9 cellular contexts compared by ENCODE assay signal in the genomic region with DNA sequence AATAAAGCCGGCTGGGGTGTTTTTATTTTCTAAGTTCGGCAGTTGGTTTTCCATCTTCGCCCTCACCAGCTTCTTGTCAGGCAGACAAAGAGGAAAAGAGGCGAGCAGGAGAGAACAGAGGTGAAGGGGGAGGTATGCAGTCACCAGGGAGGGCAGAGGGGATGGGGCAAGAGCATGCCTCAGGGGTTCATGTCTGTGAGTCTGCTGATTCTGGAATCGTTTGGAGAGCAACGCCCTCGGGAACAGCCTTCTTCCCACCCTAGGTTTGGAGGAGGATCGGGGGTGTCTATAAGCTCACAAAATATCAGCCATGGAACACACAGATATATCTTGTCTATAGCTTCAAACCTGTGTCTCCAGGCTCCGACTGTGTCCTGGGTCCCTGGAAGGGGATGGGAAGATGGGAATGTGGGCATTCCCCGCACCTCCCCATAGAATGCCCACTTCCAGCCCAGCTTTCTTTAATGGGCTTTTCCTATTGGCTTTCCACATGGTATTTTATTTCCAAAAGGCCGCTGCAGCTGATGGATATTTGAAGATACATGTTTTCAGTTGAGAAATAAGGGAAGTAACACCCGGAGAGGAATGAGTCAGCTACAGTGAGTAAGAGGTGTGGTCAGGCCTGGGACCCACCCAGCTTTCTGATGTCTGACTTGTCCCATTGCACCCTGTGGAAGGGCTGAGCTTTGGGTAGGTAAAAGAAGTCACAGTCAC.
DNase-seq lines count a peak whose midpoint lies in the region; ATAC-seq and TF ChIP-seq lines count a peak whose summit lies in the region.
"Had no signal": no experiment of that assay in that cellular context is flagged by ENCODE, and none has a peak within 500 bp of the region (broad histone marks: within the 10 kb centered on the region; RNA-seq: fewer than 3 reads in every experiment).

No MANE protein-coding gene starts in this region.

- peak overlapping the region; percentile 62 for H3K27ac ChIP-seq in HL-60 (replicated peaks)

- peaks cover 0 to 2% of the 10 kb centered on the region in 2 donors for H3K9me3 Mint-ChIP-seq in activated T-cell treated with anti-CD3 and anti-CD28 coated beads, Interleukin-2, amount 50 U/mL, for 72 hours

- H3K27me3 Mint-ChIP-seq in activated T-cell treated with anti-CD3 and anti-CD28 coated beads, Interleukin-2, amount 50 U/mL, for 72 hours (ENCODE audit: low read depth) = peaks cover 29% of the 10 kb centered on the region

- peaks cover 11% of the 10 kb centered on the region for H3K4me1 Mint-ChIP-seq in activated T-cell treated with anti-CD3 and anti-CD28 coated beads, Interleukin-2, amount 50 U/mL, for 72 hours (ENCODE audit: low read depth)

- DNase-seq in AG09309 (ENCODE audit: low read depth) (peak; percentile 62), HL-60 (ENCODE audit: low read depth in 1 of 2, low spot score in 1 of 2) (peak in 1 of 2 experiments; percentile 83), lower leg skin (ENCODE audit: low spot score in 2 of 2) (peak; percentile 66 to 89), NCI-H774 (lab: John Stamatoyannopoulos, UW) (no peak), ecto neural progenitor cell (ENCODE audit: low spot score) (no peak), NCI-H2227 (lab: John Stamatoyannopoulos, UW; ENCODE audit: unreplicated experiment) (no peak)
- DNase-seq in activated T-cell treated with anti-CD3 and anti-CD28 coated beads, Interleukin-2, amount 50 U/mL, for 72 hours = peak; percentile 46 to 47
- DNase-seq: posterior cingulate gyrus had no signal

- no peaks in the 10 kb centered on the region for H3K27me3 ChIP-seq in HL-60 (ENCODE audit: insufficient read depth, poor library complexity, severe bottlenecking)

- H3K4me3 Mint-ChIP-seq in activated T-cell treated with anti-CD3 and anti-CD28 coated beads, Interleukin-2, amount 50 U/mL, for 72 hours = no peak overlapping the region

- TF ChIP-seq CTCF in AG09309 (IDR thresholded peaks at IDR 0.05; ENCODE audit: control insufficient read depth, insufficient read depth, low read depth, low read length, missing control alignments) (no peak), HL-60 (IDR thresholded peaks at IDR 0.05; ENCODE audit: insufficient read depth, low read length) (no peak), lower leg skin (IDR thresholded peaks at IDR 0.05) (no peak)

- TF ChIP-seq POLR2A in lower leg skin (IDR thresholded peaks at IDR 0.05) = no peak

- no peak overlapping the region for H3K27ac Mint-ChIP-seq in activated T-cell treated with anti-CD3 and anti-CD28 coated beads, Interleukin-2, amount 50 U/mL, for 72 hours

- ATAC-seq in activated T-cell treated with anti-CD3 and anti-CD28 coated beads, Interleukin-2, amount 50 U/mL, for 72 hours (replicated peaks in 1 of 2) = peak; percentile 97 to 98
- ATAC-seq in GM18511 (IDR thresholded peaks at IDR 0.05; ENCODE audit: unreplicated experiment) = no peak

- WGBS in lower leg skin, 2 donors = 27 to 31% methylated on average over 12 of the region's 12 CpGs

- intact Hi-C loops in lower leg skin (cut with DNase I; ENCODE audit: low total_unique reads) = no loop called here

- H3K36me3 Mint-ChIP-seq in activated T-cell treated with anti-CD3 and anti-CD28 coated beads, Interleukin-2, amount 50 U/mL, for 72 hours (ENCODE audit: insufficient read depth in 2 of 2) = no peaks in the 10 kb centered on the region

- H3K4me3 ChIP-seq in AG09309 (ENCODE audit: control insufficient read depth, low read depth, low read length) = peak overlapping the region; percentile 8
- no peak overlapping the region for H3K4me3 ChIP-seq in HL-60 (replicated peaks; ENCODE audit: insufficient read depth, low read length)
- H3K4me3 ChIP-seq in lower leg skin (ENCODE audit: low read depth, poor library complexity, severe bottlenecking) = no peak overlapping the region

Comparison
In these comparisons a context has a peak if more than half of its experiments do, and no peak if none do; other contexts are left out.
1. DNase-seq: peak in AG09309 (single experiment), activated T-cell treated with anti-CD3 and anti-CD28 coated beads, Interleukin-2, amount 50 U/mL, for 72 hours (2 of 2) and lower leg skin (2 of 2); none in NCI-H774 (single experiment), ecto neural progenitor cell (single experiment) and NCI-H2227 (single experiment).